ENCODE assay signal across 24 cellular contexts in genomic region chr20:23317081-23317480, GRCh38. TPM values are rescaled to one million over a fixed set of nuclear protein-coding genes. Genes with fewer than 3 reads are reported as not detected.
DNase-seq lines count a peak whose midpoint lies in the region; ATAC-seq, FAIRE-seq and TF ChIP-seq lines count a peak whose summit lies in the region.
"Had no signal": no experiment of that assay in that cellular context is flagged by ENCODE, and none has a peak within 500 bp of the region (broad histone marks: within the 10 kb centered on the region; RNA-seq: fewer than 3 reads in every experiment).

No MANE protein-coding gene starts in this region.

- no peaks in the 10 kb centered on the region for H3K36me3 Mint-ChIP-seq in stimulated activated effector memory CD8-positive, alpha-beta T cell treated with anti-CD3 and anti-CD28 coated beads, Interleukin-12 subunit alpha, Interleukin-12 subunit beta, amount 100 ng/mL, for 72 hours
- no peaks in the 10 kb centered on the region for H3K36me3 Mint-ChIP-seq in activated T-cell treated with anti-CD3 and anti-CD28 coated beads, Interleukin-2, amount 50 U/mL, for 72 hours (ENCODE audit: insufficient read depth in 2 of 2)
- H3K36me3 Mint-ChIP-seq: CD8-positive, alpha-beta T cell had no signal

- H3K9me3 ChIP-seq in Loucy (ENCODE audit: insufficient read depth, low read depth, low read length) (no peaks in the 10 kb centered on the region), endothelial cell of umbilical vein (replicated peaks; ENCODE audit: control insufficient read depth, insufficient read depth, low read length) (no peaks in the 10 kb centered on the region)
- H3K9me3 ChIP-seq: BE2C, Caco-2 had no signal

- H3K4me3 Mint-ChIP-seq in stimulated activated effector memory CD8-positive, alpha-beta T cell treated with anti-CD3 and anti-CD28 coated beads, Interleukin-12 subunit alpha, Interleukin-12 subunit beta, amount 100 ng/mL, for 72 hours, result no peak overlapping the region
- no peak overlapping the region for H3K4me3 Mint-ChIP-seq in activated T-cell treated with anti-CD3 and anti-CD28 coated beads, Interleukin-2, amount 50 U/mL, for 72 hours
- H3K4me3 Mint-ChIP-seq: CD4-positive, alpha-beta T cell; CD8-positive, alpha-beta T cell had no signal

- H3K27me3 ChIP-seq in Loucy (ENCODE audit: insufficient read depth, low read length, poor library complexity, severe bottlenecking) (no peaks in the 10 kb centered on the region), endothelial cell of umbilical vein (ENCODE audit: control insufficient read depth in 2 of 2, insufficient read depth in 2 of 2, low read length in 2 of 2) (no peaks in the 10 kb centered on the region)
- H3K27me3 ChIP-seq: BE2C; BLaER1 treated with 17β-estradiol and CSF1 and Interleukin-3, amounts not matched to agents 10 nM and 100 nM had no signal

- H3K36me3 ChIP-seq in Loucy (ENCODE audit: insufficient read depth, low read length) (no peaks in the 10 kb centered on the region), endothelial cell of umbilical vein (ENCODE audit: control insufficient read depth in 2 of 2, extremely low read depth in 1 of 2, insufficient read depth in 2 of 2, low read length in 2 of 2) (no peaks in the 10 kb centered on the region)
- H3K36me3 ChIP-seq: BE2C; BLaER1 treated with 17β-estradiol and CSF1 and Interleukin-3, amounts not matched to agents 10 nM and 100 nM had no signal

- H4K20me1 ChIP-seq in Loucy (ENCODE audit: insufficient read depth, low read length, poor library complexity, severe bottlenecking) (no peaks in the 10 kb centered on the region), endothelial cell of umbilical vein (replicated peaks; ENCODE audit: control insufficient read depth, extremely low read depth, insufficient read depth, low read length) (no peaks in the 10 kb centered on the region)
- H4K20me1 ChIP-seq: BLaER1 treated with 17β-estradiol and CSF1 and Interleukin-3, amounts not matched to agents 10 nM and 100 nM had no signal

- no peaks in the 10 kb centered on the region for H3K9me1 ChIP-seq in endothelial cell of umbilical vein (replicated peaks; ENCODE audit: control insufficient read depth, extremely low read depth, insufficient read depth, low read length)

- H3K9me3 Mint-ChIP-seq in stimulated activated effector memory CD8-positive, alpha-beta T cell treated with anti-CD3 and anti-CD28 coated beads, Interleukin-12 subunit alpha, Interleukin-12 subunit beta, amount 100 ng/mL, for 72 hours, result no peaks in the 10 kb centered on the region
- no peaks in the 10 kb centered on the region for H3K9me3 Mint-ChIP-seq in activated T-cell treated with anti-CD3 and anti-CD28 coated beads, Interleukin-2, amount 50 U/mL, for 72 hours
- H3K9me3 Mint-ChIP-seq: CD4-positive, alpha-beta T cell; CD8-positive, alpha-beta T cell had no signal

- H3F3A ChIP-seq in Loucy (ENCODE audit: low read depth), result no peaks in the 10 kb centered on the region

- peak; percentile 96 for FAIRE-seq in endothelial cell of umbilical vein (lab: Jason Lieb, UNC)
- FAIRE-seq: A204.1, D721Med, G401.6, GM12891, GM19239 had no signal

- H3K9me2 ChIP-seq in Loucy (replicated peaks; ENCODE audit: low read depth, low read length), result no peaks in the 10 kb centered on the region

- CTCF ChIA-PET in endothelial cell of umbilical vein (lab: Charles Lee), result interaction anchor here (1.8 kb wide), 1 partner anchor 59 kb away, joined by 3 read pairs; no protein-coding TSS in a partner anchor

- H3K9ac ChIP-seq in Loucy (ENCODE audit: low read depth, low read length, poor library complexity, severe bottlenecking), result no peak overlapping the region
- H3K9ac ChIP-seq in endothelial cell of umbilical vein (replicated peaks; ENCODE audit: extremely low read depth, insufficient read depth, low read length), result no peak overlapping the region
- H3K9ac ChIP-seq: BLaER1 treated with 17β-estradiol and CSF1 and Interleukin-3, amounts not matched to agents 10 nM and 100 nM had no signal

- intact Hi-C loops in endothelial cell of umbilical vein (cut with micrococcal nuclease), result loop anchor here (1.0 kb wide), 1 partner anchor 59 kb away; no protein-coding TSS in a partner anchor

- no peak overlapping the region for H3K4me3 ChIP-seq in Loucy (ENCODE audit: low read length, poor library complexity, severe bottlenecking)
- H3K4me3 ChIP-seq in endothelial cell of umbilical vein (replicated peaks in 1 of 3; ENCODE audit: insufficient read depth in 1 of 3, low read depth in 1 of 3, low read length in 3 of 3), result no peak overlapping the region
- H3K4me3 ChIP-seq: BLaER1 treated with 17β-estradiol and CSF1 and Interleukin-3, amounts not matched to agents 10 nM and 100 nM had no signal

- H3K27me3 Mint-ChIP-seq in activated T-cell treated with anti-CD3 and anti-CD28 coated beads, Interleukin-2, amount 50 U/mL, for 72 hours (ENCODE audit: low read depth), result peaks cover 6% of the 10 kb centered on the region

- H3K4me1 ChIP-seq in Loucy (ENCODE audit: insufficient read depth, low read length, poor library complexity, severe bottlenecking), result peaks cover 12% of the 10 kb centered on the region
- H3K4me1 ChIP-seq in endothelial cell of umbilical vein (ENCODE audit: control insufficient read depth, extremely low read depth, insufficient read depth, low read length), result peaks cover 10% of the 10 kb centered on the region
- H3K4me1 ChIP-seq: BE2C had no signal

- DNase-seq in dermis blood vessel endothelial cell (peak; percentile 29), endothelial cell of umbilical vein (ENCODE audit: low read depth, low spot score) (no peak), retina (no peak), ureter (ENCODE audit: low spot score) (no peak)
- no peak for DNase-seq in stimulated activated effector memory CD8-positive, alpha-beta T cell treated with anti-CD3 and anti-CD28 coated beads, Interleukin-12 subunit alpha, Interleukin-12 subunit beta, amount 100 ng/mL, for 72 hours (ENCODE audit: low spot score in 2 of 2)
- DNase-seq in activated T-cell treated with anti-CD3 and anti-CD28 coated beads, Interleukin-2, amount 50 U/mL, for 72 hours, result no peak
- DNase-seq: 8988T; ACHN; BE2C; Caco-2; Calu3; CD4-positive, alpha-beta T cell; CD8-positive, alpha-beta T cell; DMS79 treated with DMSO at 0.1 percent for 48 hours; GF-D8 had no signal

- no TSS peak for BruUV-seq in endothelial cell of umbilical vein (replicated peaks; lab: Mats Ljungman, UMichigan)

- TF ChIP-seq CTCF in Loucy (conservative IDR thresholded peaks at IDR 0.05; ENCODE audit: low read length), result no peak
- TF ChIP-seq CTCF in endothelial cell of umbilical vein (IDR thresholded peaks at IDR 0.05; ENCODE audit: extremely low read depth in 1 of 2, insufficient read depth in 1 of 2, low read depth in 1 of 2, low read length in 2 of 2), result no peak

- no peak for TF ChIP-seq POLR2A in endothelial cell of umbilical vein (IDR thresholded peaks at IDR 0.05; ENCODE audit: low read depth, low read length)

- peak; percentile 16 for ATAC-seq in stimulated activated effector memory CD8-positive, alpha-beta T cell treated with anti-CD3 and anti-CD28 coated beads, Interleukin-12 subunit alpha, Interleukin-12 subunit beta, amount 100 ng/mL, for 72 hours
- no peak for ATAC-seq in activated T-cell treated with anti-CD3 and anti-CD28 coated beads, Interleukin-2, amount 50 U/mL, for 72 hours (replicated peaks in 1 of 2)
- no peak for ATAC-seq in activated CD4-positive, CD25-positive, alpha-beta regulatory T cell treated with anti-CD3 and anti-CD28 coated beads, Interleukin-2, amount 50 U/mL, for 24 hours
- ATAC-seq: CD8-positive, alpha-beta T cell had no signal

- H3K79me2 ChIP-seq in Loucy (ENCODE audit: insufficient read depth, low read length), result no peaks in the 10 kb centered on the region
- H3K79me2 ChIP-seq in endothelial cell of umbilical vein (ENCODE audit: control insufficient read depth, insufficient read depth, low read length), result no peaks in the 10 kb centered on the region

- dilution Hi-C loops in endothelial cell of umbilical vein (cut with MboI; ENCODE audit: extremely low pct_ligation_motif_present, low sequenced_read_pairs), result no loop called here

- 0 out of 2 replicates have a peak overlapping the region, but pooled peaks have one; percentile 8 for H2AFZ ChIP-seq in Loucy (ENCODE audit: low read length)
- H2AFZ ChIP-seq in endothelial cell of umbilical vein (ENCODE audit: low read depth, low read length), result no peak overlapping the region

- POLR2A ChIA-PET in endothelial cell of umbilical vein (lab: Charles Lee), result no interaction called here

- H3K4me1 Mint-ChIP-seq in stimulated activated effector memory CD8-positive, alpha-beta T cell treated with anti-CD3 and anti-CD28 coated beads, Interleukin-12 subunit alpha, Interleukin-12 subunit beta, amount 100 ng/mL, for 72 hours, result no peaks in the 10 kb centered on the region
- H3K4me1 Mint-ChIP-seq in activated T-cell treated with anti-CD3 and anti-CD28 coated beads, Interleukin-2, amount 50 U/mL, for 72 hours (ENCODE audit: low read depth), result no peaks in the 10 kb centered on the region

- H3K4me2 ChIP-seq in Loucy (ENCODE audit: low read depth, low read length, poor library complexity, severe bottlenecking) (peak overlapping the region; percentile 1), endothelial cell of umbilical vein (ENCODE audit: insufficient read depth, low read length) (peak overlapping the region; percentile 21)

- H3K27ac Mint-ChIP-seq in stimulated activated effector memory CD8-positive, alpha-beta T cell treated with anti-CD3 and anti-CD28 coated beads, Interleukin-12 subunit alpha, Interleukin-12 subunit beta, amount 100 ng/mL, for 72 hours, result no peak overlapping the region
- H3K27ac Mint-ChIP-seq in activated T-cell treated with anti-CD3 and anti-CD28 coated beads, Interleukin-2, amount 50 U/mL, for 72 hours, result no peak overlapping the region
- H3K27ac Mint-ChIP-seq: CD4-positive, alpha-beta T cell; CD8-positive, alpha-beta T cell had no signal

- no peak overlapping the region for H3K27ac ChIP-seq in endothelial cell of umbilical vein (ENCODE audit: insufficient read depth, low read depth, low read length)
- H3K27ac ChIP-seq: BLaER1 treated with 17β-estradiol and CSF1 and Interleukin-3, amounts not matched to agents 10 nM and 100 nM; C4-2B had no signal

RNA-seq across cellular contexts. Expression of gene NXT1, which starts 33.5 kb away (rescaled TPM):
- total RNA-seq in dermis blood vessel endothelial cell, result 24.8 and 36.2 TPM in 2 replicates
- total RNA-seq in endothelial cell of umbilical vein, result 27.1 and 28.5 TPM in 2 replicates
- 39.2 and 40.2 TPM in 2 replicates for polyA plus RNA-seq in endothelial cell of umbilical vein
- 34.6 and 43.2 TPM in 2 replicates for polyA plus RNA-seq in endothelial cell of umbilical vein (2011; cell fraction: cytosol; rRNA removed)
- polyA plus RNA-seq in endothelial cell of umbilical vein (2011; cell fraction: nucleus; rRNA removed), result 17.9 and 19.9 TPM in 2 replicates
- polyA plus RNA-seq in endothelial cell of umbilical vein (2012), result 28.4 and 32.3 TPM in 2 replicates
- 18.0 and 19.8 TPM in 2 replicates for polyA minus RNA-seq in endothelial cell of umbilical vein
- 12.4 TPM for polyA minus RNA-seq in endothelial cell of umbilical vein (2011; cell fraction: cytosol; rRNA and poly(A)+ RNA removed)
- polyA minus RNA-seq in endothelial cell of umbilical vein (2011; cell fraction: nucleus; rRNA and poly(A)+ RNA removed), result 6.6 TPM in 2 replicates
- total RNA-seq in activated T-cell treated with anti-CD3 and anti-CD28 coated beads, Interleukin-2, amount 50 U/mL, for 72 hours, result 10 to 100 TPM; 39.6 to 45.7 TPM
- total RNA-seq in ureter, result 30.8 TPM

RNA-seq across cellular contexts. Expression of gene GZF1, which starts 44.9 kb away (rescaled TPM):
- total RNA-seq in dermis blood vessel endothelial cell (19.1 and 31.5 TPM in 2 replicates), endothelial cell of umbilical vein (10.0 and 12.5 TPM in 2 replicates), ureter (11.2 TPM)
- polyA plus RNA-seq in endothelial cell of umbilical vein, result 9.7 and 19.6 TPM in 2 replicates
- polyA plus RNA-seq in endothelial cell of umbilical vein (2011; cell fraction: cytosol; rRNA removed), result 9.3 and 14.4 TPM in 2 replicates
- 29.8 and 58.4 TPM in 2 replicates for polyA plus RNA-seq in endothelial cell of umbilical vein (2011; cell fraction: nucleus; rRNA removed)
- polyA plus RNA-seq in endothelial cell of umbilical vein (2012), result 8.6 and 11.6 TPM in 2 replicates
- polyA minus RNA-seq in endothelial cell of umbilical vein, result 48.7 and 50.8 TPM in 2 replicates
- polyA minus RNA-seq in endothelial cell of umbilical vein (2011; cell fraction: cytosol; rRNA and poly(A)+ RNA removed), result 19.0 TPM
- 27.7 and 30.5 TPM in 2 replicates for polyA minus RNA-seq in endothelial cell of umbilical vein (2011; cell fraction: nucleus; rRNA and poly(A)+ RNA removed)
- 1 to 10 TPM; 5.9 to 9.5 TPM for total RNA-seq in activated T-cell treated with anti-CD3 and anti-CD28 coated beads, Interleukin-2, amount 50 U/mL, for 72 hours
